Comparison of ENCODE assay signal across 1 cellular context in genomic region chr16:56972898-56973689, GRCh38.
A peak's percentile ranks its signal among the peaks of the same experiment; 100 is the strongest.
TF ChIP-seq lines count a peak whose summit lies in the region.

No MANE protein-coding gene starts in this region.

TF ChIP-seq in HepG2, 621 proteins besides CTCF, POLR2A, EP300 and RAD21 (continues in another document):
- TF ChIP-seq HIC2 (CRISPR knock-in tag; IDR thresholded peaks at IDR 0.05; ENCODE audit: low read depth) (0 out of 2 replicates have a peak, but pooled peaks have one; percentile 29), ZNF792 (CRISPR knock-in tag; IDR thresholded peaks at IDR 0.05) (no peak), NCOA1 (CRISPR knock-in tag; IDR thresholded peaks at IDR 0.05) (no peak), ZFP91 (CRISPR knock-in tag; IDR thresholded peaks at IDR 0.05; ENCODE audit: borderline replicate concordance) (peak; percentile 50; the same call in 1 of the 2 replicates), HIVEP1 (CRISPR knock-in tag; IDR thresholded peaks at IDR 0.05) (0 out of 2 replicates have a peak, but pooled peaks have one; percentile 11), HOMEZ (CRISPR knock-in tag; IDR thresholded peaks at IDR 0.05; ENCODE audit: low read depth) (peak; percentile 75; the same call in 1 of the 2 replicates), ZNF451 (CRISPR knock-in tag; IDR thresholded peaks at IDR 0.05) (0 out of 2 replicates have a peak, but pooled peaks have one; percentile 37), SOX6 (IDR thresholded peaks at IDR 0.05) (no peak), SOX6 (CRISPR knock-in tag; IDR thresholded peaks at IDR 0.05) (0 out of 2 replicates have a peak, but pooled peaks have one; percentile 25), SP5 (CRISPR knock-in tag; IDR thresholded peaks at IDR 0.05; ENCODE audit: borderline replicate concordance, low read depth) (peak; percentile 94), ZNF124 (CRISPR knock-in tag; IDR thresholded peaks at IDR 0.05) (0 out of 2 replicates have a peak, but pooled peaks have one; percentile 17), ZBTB46 (CRISPR knock-in tag; IDR thresholded peaks at IDR 0.05; ENCODE audit: borderline replicate concordance) (no peak), CREB1 (IDR thresholded peaks at IDR 0.05) (no peak), CREB1 (CRISPR knock-in tag; IDR thresholded peaks at IDR 0.05) (no peak), FOSL2 (CRISPR knock-in tag; IDR thresholded peaks at IDR 0.05) (0 out of 2 replicates have a peak, but pooled peaks have one; percentile 16), ARNTL (CRISPR knock-in tag; IDR thresholded peaks at IDR 0.05) (peak; percentile 32; the same call in 1 of the 2 replicates), ZGPAT (CRISPR knock-in tag; IDR thresholded peaks at IDR 0.05) (0 out of 2 replicates have a peak, but pooled peaks have one; percentile 36), NR0B2 (CRISPR knock-in tag; IDR thresholded peaks at IDR 0.05) (0 out of 2 replicates have a peak, but pooled peaks have one; percentile 22), ATF1 (CRISPR knock-in tag; IDR thresholded peaks at IDR 0.05) (no peak), TEAD3 (CRISPR knock-in tag; optimal IDR thresholded peaks at IDR 0.05; ENCODE audit: borderline replicate concordance) (peak; percentile 94), BCL6 (CRISPR knock-in tag; IDR thresholded peaks at IDR 0.05) (peak; percentile 80), PITX1 (CRISPR knock-in tag; IDR thresholded peaks at IDR 0.05) (peak; percentile 56; the same call in 1 of the 2 replicates), SAFB2 (CRISPR knock-in tag; IDR thresholded peaks at IDR 0.05; ENCODE audit: borderline replicate concordance, low read depth) (0 out of 2 replicates have a peak, but pooled peaks have one; percentile 23), POGZ (CRISPR knock-in tag; IDR thresholded peaks at IDR 0.05) (peak; percentile 39; the same call in 1 of the 2 replicates), ZNF691 (CRISPR knock-in tag; IDR thresholded peaks at IDR 0.05; ENCODE audit: borderline replicate concordance, low read depth) (no peak), IRF9 (CRISPR knock-in tag; IDR thresholded peaks at IDR 0.05; ENCODE audit: borderline replicate concordance) (peak; percentile 74; the same call in 1 of the 2 replicates), ZNF580 (CRISPR knock-in tag; IDR thresholded peaks at IDR 0.05; ENCODE audit: borderline replicate concordance, low read depth) (peak; percentile 47; the same call in 1 of the 2 replicates), HDAC2 (CRISPR knock-in tag; IDR thresholded peaks at IDR 0.05) (peak; percentile 55; the same call in 1 of the 2 replicates), SRSF1 (optimal IDR thresholded peaks at IDR 0.05; ENCODE audit: low read depth, low read length) (no peak), HNF4A (CRISPR knock-in tag; IDR thresholded peaks at IDR 0.05) (peak; percentile 21; the same call in 1 of the 2 replicates), FOXO1 (CRISPR knock-in tag; IDR thresholded peaks at IDR 0.05) (0 out of 2 replicates have a peak, but pooled peaks have one; percentile 33), FOXM1 (CRISPR knock-in tag; IDR thresholded peaks at IDR 0.05) (no peak), SIN3A (IDR thresholded peaks at IDR 0.05; ENCODE audit: borderline replicate concordance, low read depth, low read length) (no peak), ZNF660 (CRISPR knock-in tag; IDR thresholded peaks at IDR 0.05; ENCODE audit: borderline replicate concordance, low read depth) (no peak), MEIS2 (CRISPR knock-in tag; IDR thresholded peaks at IDR 0.05) (no peak), TFAP4 (IDR thresholded peaks at IDR 0.05; ENCODE audit: borderline replicate concordance, low read depth) (peak; percentile 18; the same call in 1 of the 2 replicates), FOXA3 (CRISPR knock-in tag; IDR thresholded peaks at IDR 0.05) (peak; percentile 51; the same call in 1 of the 2 replicates), ZMYM3 (CRISPR knock-in tag; IDR thresholded peaks at IDR 0.05) (peak; percentile 32; the same call in 1 of the 2 replicates), ZNF709 (CRISPR knock-in tag; IDR thresholded peaks at IDR 0.05) (no peak), ZNF430 (CRISPR knock-in tag; IDR thresholded peaks at IDR 0.05) (0 out of 2 replicates have a peak, but pooled peaks have one; percentile 22), ZNF788 (CRISPR knock-in tag; IDR thresholded peaks at IDR 0.05; ENCODE audit: borderline replicate concordance) (peak; percentile 42; the same call in 1 of the 2 replicates), ERF (CRISPR knock-in tag; IDR thresholded peaks at IDR 0.05) (no peak; the same call in 1 of the 2 replicates), ZKSCAN8 (CRISPR knock-in tag; IDR thresholded peaks at IDR 0.05; ENCODE audit: borderline replicate concordance) (0 out of 2 replicates have a peak, but pooled peaks have one; percentile 20), SMARCC2 (IDR thresholded peaks at IDR 0.05) (no peak), MED1 (CRISPR knock-in tag; IDR thresholded peaks at IDR 0.05) (peak; percentile 52), RXRA (CRISPR knock-in tag; IDR thresholded peaks at IDR 0.05) (peak; percentile 72; the same call in 1 of the 2 replicates), ZNF576 (CRISPR knock-in tag; IDR thresholded peaks at IDR 0.05) (peak; percentile 47; the same call in 1 of the 2 replicates), SATB2 (CRISPR knock-in tag; IDR thresholded peaks at IDR 0.05) (no peak), SALL1 (CRISPR knock-in tag; IDR thresholded peaks at IDR 0.05) (peak; percentile 71; the same call in 1 of the 2 replicates), ZNF317 (CRISPR knock-in tag; IDR thresholded peaks at IDR 0.05) (peak; percentile 80; the same call in 1 of the 2 replicates), KAT8 (CRISPR knock-in tag; IDR thresholded peaks at IDR 0.05) (0 out of 2 replicates have a peak, but pooled peaks have one; percentile 30), NR2F6 (IDR thresholded peaks at IDR 0.05) (0 out of 2 replicates have a peak, but pooled peaks have one; percentile 13), NR2F6 (CRISPR knock-in tag; IDR thresholded peaks at IDR 0.05) (peak; percentile 74), ZBTB7B (CRISPR knock-in tag; IDR thresholded peaks at IDR 0.05) (peak; percentile 37; the same call in 1 of the 2 replicates), ZNF263 (CRISPR knock-in tag; IDR thresholded peaks at IDR 0.05) (peak; percentile 83), ETV5 (CRISPR knock-in tag; IDR thresholded peaks at IDR 0.05; ENCODE audit: borderline replicate concordance) (no peak), ZNF350 (CRISPR knock-in tag; IDR thresholded peaks at IDR 0.05; ENCODE audit: borderline replicate concordance, low read depth) (no peak), ELF3 (CRISPR knock-in tag; IDR thresholded peaks at IDR 0.05) (peak; percentile 41; the same call in 1 of the 2 replicates), ZBTB38 (CRISPR knock-in tag; IDR thresholded peaks at IDR 0.05) (peak; percentile 49; the same call in 1 of the 2 replicates), YY1 (IDR thresholded peaks at IDR 0.05; ENCODE audit: insufficient read depth, insufficient replicate concordance, low read depth, low read length) (peak; percentile 19), ZNF619 (CRISPR knock-in tag; IDR thresholded peaks at IDR 0.05) (0 out of 2 replicates have a peak, but pooled peaks have one; percentile 54), BHLHE40 (IDR thresholded peaks at IDR 0.05; ENCODE audit: low read length) (no peak), SNAPC2 (CRISPR knock-in tag; IDR thresholded peaks at IDR 0.05) (no peak)
